ENCODE assay signal across 1 cellular context in genomic region chr13:31545616-31546015, GRCh38.
TF ChIP-seq lines count a peak whose summit lies in the region.

No MANE protein-coding gene starts in this region.

TF ChIP-seq in GM23338, 12 proteins besides CTCF, POLR2A, EP300 and RAD21 (continued from another document):
- no peak for TF ChIP-seq ETS1 (IDR thresholded peaks at IDR 0.05)
- TF ChIP-seq ZNF114 (CRISPR knock-in tag; IDR thresholded peaks at IDR 0.05): no peak
- no peak for TF ChIP-seq EZH2 (IDR thresholded peaks at IDR 0.05; ENCODE audit: low read depth, unreplicated experiment)
- TF ChIP-seq ZNF462 (CRISPR knock-in tag; IDR thresholded peaks at IDR 0.05): no peak
- TF ChIP-seq ZNF331 (CRISPR knock-in tag; IDR thresholded peaks at IDR 0.05; ENCODE audit: low read depth): no peak
- TF ChIP-seq POLR2AphosphoS5 (IDR thresholded peaks at IDR 0.05; ENCODE audit: low read depth): no peak
- no peak for TF ChIP-seq NANOG (IDR thresholded peaks at IDR 0.05; ENCODE audit: borderline replicate concordance)
- TF ChIP-seq REST (IDR thresholded peaks at IDR 0.05; ENCODE audit: unreplicated experiment): no peak
